In the genomic region with DNA sequence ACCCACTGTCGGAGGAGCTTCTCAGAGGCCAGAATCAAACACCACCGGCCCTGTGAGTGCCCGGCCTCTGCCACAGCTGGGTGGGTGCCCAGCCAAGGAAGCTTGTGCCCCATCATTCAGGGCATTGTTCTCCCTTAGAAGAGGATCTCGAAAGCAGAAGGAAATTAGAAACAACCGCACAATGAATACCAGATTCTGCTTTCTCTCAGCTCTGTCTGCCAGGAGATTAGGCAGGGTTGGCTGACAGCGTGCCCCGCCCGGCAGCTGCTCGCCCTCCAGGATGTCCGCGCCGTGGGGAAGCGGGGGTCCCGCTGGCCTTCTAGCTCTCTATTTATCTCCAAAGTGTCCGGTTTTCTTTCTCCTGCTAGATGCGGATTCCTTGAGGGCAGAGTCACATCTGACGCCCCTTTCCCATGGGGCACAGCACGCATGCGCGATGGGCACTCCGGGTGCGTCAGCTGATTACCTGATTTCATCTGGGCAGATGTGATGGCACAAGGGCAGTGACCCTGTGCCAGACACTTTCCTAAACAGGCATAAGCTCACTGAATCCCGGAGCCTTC, we compare ENCODE assay signal across 7 cellular contexts. TPM values are rescaled to one million over a fixed set of nuclear protein-coding genes. Genes with fewer than 3 reads are reported as not detected.
DNase-seq lines count a peak whose midpoint lies in the region; ATAC-seq, FAIRE-seq and TF ChIP-seq lines count a peak whose summit lies in the region.

No MANE protein-coding gene starts in this region.

- no peaks in the 10 kb centered on the region for H3K79me2 ChIP-seq in PC-3 (ENCODE audit: low read length)

- H2AFZ ChIP-seq in PC-3 (ENCODE audit: low read length), result no peak overlapping the region; the same call in 1 of the 2 replicates

- WGBS in heart left ventricle, 4 donors, result 11 to 48% (median 32%) methylated on average over 23 of the region's 23 CpGs

- no peaks in the 10 kb centered on the region for H3K9me3 Mint-ChIP-seq in activated naive CD8-positive, alpha-beta T cell (ENCODE audit: low read depth)

- peak overlapping the region; percentile 72 for H3K4me3 Mint-ChIP-seq in activated naive CD8-positive, alpha-beta T cell

- H3K27me3 ChIP-seq in PC-3 (ENCODE audit: low read length) (no peaks in the 10 kb centered on the region), heart left ventricle (no peaks in the 10 kb centered on the region)

- no peak for ATAC-seq in PC-3
- peak; percentile 14 to 74 (median 60) for ATAC-seq in heart left ventricle
- ATAC-seq in GM21360 (IDR thresholded peaks at IDR 0.05; ENCODE audit: unreplicated experiment), result no peak
- ATAC-seq in GM21576 (IDR thresholded peaks at IDR 0.05; ENCODE audit: unreplicated experiment), result no peak

- no peak overlapping the region for H3K27ac Mint-ChIP-seq in activated naive CD8-positive, alpha-beta T cell

- H3K4me3 ChIP-seq in PC-3 (ENCODE audit: low read length) (no peak overlapping the region), heart left ventricle (peak overlapping the region; percentile 7 to 58 (median 48))

- no peaks in the 10 kb centered on the region for H3K9me3 ChIP-seq in PC-3 (ENCODE audit: low read length)
- H3K9me3 ChIP-seq in heart left ventricle, result no peaks in the 10 kb centered on the region

- peaks cover 16% of the 10 kb centered on the region for H3K27me3 Mint-ChIP-seq in activated naive CD8-positive, alpha-beta T cell

- H3K27ac ChIP-seq in PC-3 (ENCODE audit: low read length) (peak overlapping the region; percentile 46), heart left ventricle (peak overlapping the region; percentile 49 to 95 (median 80))

- POLR2A ChIA-PET in PC-3 (lab: Charles Lee; ENCODE audit: unreplicated experiment), result no interaction called here

- TF ChIP-seq POLR2A in H54 (IDR thresholded peaks at IDR 0.05; ENCODE audit: low read depth, low read length) (peak; percentile 22; the same call in 1 of the 2 replicates), heart left ventricle (IDR thresholded peaks at IDR 0.05) (no peak)

- no peaks in the 10 kb centered on the region for H4K20me1 ChIP-seq in PC-3 (ENCODE audit: low read length)

- CTCF ChIA-PET in PC-3 (lab: Charles Lee), result interaction anchor here (0.6 to 1.8 kb wide), 2 partner anchors 19 to 99 kb away, joined by 6 to 7 read pairs; no protein-coding TSS in a partner anchor

- H3K36me3 ChIP-seq in PC-3 (ENCODE audit: low read depth, low read length), result no peaks in the 10 kb centered on the region
- H3K36me3 ChIP-seq in heart left ventricle, result no peaks in the 10 kb centered on the region

- peaks cover 9% of the 10 kb centered on the region for H3K4me1 Mint-ChIP-seq in activated naive CD8-positive, alpha-beta T cell (ENCODE audit: low read depth)

- TF ChIP-seq CTCF in PC-3 (conservative IDR thresholded peaks at IDR 0.05; ENCODE audit: low read depth, low read length) (no peak), heart left ventricle (IDR thresholded peaks at IDR 0.05) (no peak)

- no peaks in the 10 kb centered on the region for H3K9me2 ChIP-seq in PC-3 (replicated peaks; ENCODE audit: low read length)

- no TSS peak for BruUV-seq in PC-3 (replicated peaks; lab: Mats Ljungman, UMichigan)

- H3K4me1 ChIP-seq in PC-3 (ENCODE audit: insufficient read depth, low read length) (peaks cover 36% of the 10 kb centered on the region), heart left ventricle (peaks cover 12 to 60% (median 46%) of the 10 kb centered on the region in 12 donors)

- intact Hi-C loops in PC-3 (cut with micrococcal nuclease) (loop anchor here (2.0 kb wide), 1 partner anchor 18 kb away; no protein-coding TSS in a partner anchor), heart left ventricle (cut with DNase I) (no loop called here), posterior vena cava (cut with DNase I) (loop anchor here in 1 of 2 donors (5.0 kb wide), 1 partner anchor 103 kb away; a partner anchor contains a TSS)

- no peaks in the 10 kb centered on the region for H3F3A ChIP-seq in PC-3 (ENCODE audit: low read length, unreplicated experiment)

- H3K4me2 ChIP-seq in PC-3 (ENCODE audit: low read length), result peak overlapping the region; percentile 56

- H3K9ac ChIP-seq in PC-3 (ENCODE audit: low read length), result no peak overlapping the region

- DNase-seq in H54 (ENCODE audit: insufficient read length, low spot score), result no peak
- DNase-seq in PC-3, result no peak
- peak; percentile 50 to 84 (median 66) for DNase-seq in heart left ventricle
- DNase-seq in posterior vena cava (ENCODE audit: low spot score), result peak; percentile 92

- FAIRE-seq in H54 (lab: Jason Lieb, UNC), result no peak

- no peaks in the 10 kb centered on the region for H3K36me3 Mint-ChIP-seq in activated naive CD8-positive, alpha-beta T cell

RNA-seq across cellular contexts. Expression of a gene that starts 25.5 kb away (rescaled TPM):
- not detected in 2 replicates for total RNA-seq in PC-3 (2014; rRNA removed)
- total RNA-seq in heart left ventricle, result not detected
- not detected for polyA plus RNA-seq in heart left ventricle
- total RNA-seq in posterior vena cava, result not detected

Comparison
In these comparisons a context has a peak if more than half of its experiments do, and no peak if none do; other contexts are left out.
1. DNase-seq: peak in heart left ventricle (5 of 5) and posterior vena cava (single experiment); none in H54 (single experiment) and PC-3 (single experiment).
2. ATAC-seq: peak in heart left ventricle (4 of 4); none in PC-3 (single experiment), GM21360 (single experiment) and GM21576 (single experiment).